ENCODE assay signal across 17 cellular contexts in the genomic region with DNA sequence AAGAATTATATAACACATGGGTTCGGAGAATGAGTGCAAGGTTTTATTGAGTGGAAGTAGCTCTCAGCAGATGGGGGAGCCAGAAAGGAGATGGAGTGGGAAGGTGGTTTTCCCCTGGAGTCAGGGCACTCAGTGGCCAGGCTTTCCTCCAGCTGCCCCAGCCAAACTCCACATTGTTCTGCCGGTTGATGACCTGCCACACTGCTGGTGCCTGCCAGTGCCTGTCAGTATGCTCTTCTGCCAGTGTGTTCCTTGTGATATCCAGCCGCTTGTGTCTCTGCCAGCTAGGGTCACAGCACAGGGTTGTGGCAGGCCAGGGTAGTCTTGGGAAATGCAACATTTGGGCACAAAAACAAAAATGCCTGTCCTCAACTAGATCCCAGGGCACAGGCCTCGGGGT.
"Had no signal": no experiment of that assay in that cellular context is flagged by ENCODE, and none has a peak within 500 bp of the region (broad histone marks: within the 10 kb centered on the region; RNA-seq: fewer than 3 reads in every experiment).

No MANE protein-coding gene starts in this region.

- H3K4me1 ChIP-seq: ascending aorta, foreskin keratinocyte, tibial nerve had no signal

- H3K4me3 Mint-ChIP-seq: memory B cell; naive thymus-derived CD4-positive, alpha-beta T cell; neural progenitor cell; stimulated activated naive CD8-positive, alpha-beta T cell treated with anti-CD3 and anti-CD28 coated beads, Interleukin-15, amount 100 ng/mL, for 72 hours had no signal

- ATAC-seq: activated naive CD4-positive, alpha-beta T cell treated with anti-CD3 and anti-CD28 coated beads, Interleukin-2, amount 50 U/mL, for 72 hours; foreskin keratinocyte; naive thymus-derived CD4-positive, alpha-beta T cell; stimulated activated naive CD8-positive, alpha-beta T cell treated with anti-CD3 and anti-CD28 coated beads, Interleukin-15, amount 100 ng/mL, for 72 hours had no signal

- H3K9me3 Mint-ChIP-seq: memory B cell; neural progenitor cell; stimulated activated naive CD8-positive, alpha-beta T cell treated with anti-CD3 and anti-CD28 coated beads, Interleukin-15, amount 100 ng/mL, for 72 hours had no signal

- DNase-seq: activated CD4-positive, alpha-beta T cell treated with anti-CD3 and anti-CD28 coated beads for 1 hour; activated CD4-positive, alpha-beta T cell treated with anti-CD3 and anti-CD28 coated beads, Interleukin-2, amount 50 U/mL, for 1 hour; activated T-cell treated with anti-CD3 and anti-CD28 coated beads, Interleukin-2, amount 50 U/mL, for 1 hour; brain microvascular endothelial cell; central memory CD4-positive, alpha-beta T cell; effector memory CD4-positive, alpha-beta T cell; foreskin keratinocyte; naive thymus-derived CD4-positive, alpha-beta T cell; retina; stimulated activated CD4-positive, alpha-beta T cell treated with anti-CD3 and anti-CD28 coated beads, Interleukin-4, amount 100 ng/mL, for 4 hours; stimulated activated naive CD8-positive, alpha-beta T cell treated with anti-CD3 and anti-CD28 coated beads, Interleukin-15, amount 100 ng/mL, for 72 hours; T-helper 1 cell had no signal

- H3K36me3 ChIP-seq: ascending aorta, brain microvascular endothelial cell, neural progenitor cell, tibial nerve had no signal

- H3K27ac Mint-ChIP-seq: activated naive CD4-positive, alpha-beta T cell treated with anti-CD3 and anti-CD28 coated beads, Interleukin-2, amount 50 U/mL, for 72 hours; memory B cell; naive thymus-derived CD4-positive, alpha-beta T cell; neural progenitor cell; stimulated activated naive CD8-positive, alpha-beta T cell treated with anti-CD3 and anti-CD28 coated beads, Interleukin-15, amount 100 ng/mL, for 72 hours had no signal

- H3K27me3 ChIP-seq: ascending aorta, brain microvascular endothelial cell, foreskin keratinocyte, neural progenitor cell, tibial nerve had no signal

- H3K27me3 Mint-ChIP-seq: memory B cell; naive thymus-derived CD4-positive, alpha-beta T cell; stimulated activated naive CD8-positive, alpha-beta T cell treated with anti-CD3 and anti-CD28 coated beads, Interleukin-15, amount 100 ng/mL, for 72 hours had no signal

- H3K4me3 ChIP-seq: ascending aorta, neural progenitor cell, tibial nerve had no signal

- H3K4me1 Mint-ChIP-seq: memory B cell; naive thymus-derived CD4-positive, alpha-beta T cell; stimulated activated naive CD8-positive, alpha-beta T cell treated with anti-CD3 and anti-CD28 coated beads, Interleukin-15, amount 100 ng/mL, for 72 hours had no signal

- H3K9me3 ChIP-seq: ascending aorta, tibial nerve had no signal

- H3K36me3 Mint-ChIP-seq: activated naive CD4-positive, alpha-beta T cell treated with anti-CD3 and anti-CD28 coated beads, Interleukin-2, amount 50 U/mL, for 72 hours; memory B cell; naive thymus-derived CD4-positive, alpha-beta T cell; neural progenitor cell had no signal

- H3K27ac ChIP-seq: ascending aorta, brain microvascular endothelial cell, foreskin keratinocyte, neural progenitor cell, tibial nerve had no signal
